31 cellular contexts compared by ENCODE assay signal in the genomic region with DNA sequence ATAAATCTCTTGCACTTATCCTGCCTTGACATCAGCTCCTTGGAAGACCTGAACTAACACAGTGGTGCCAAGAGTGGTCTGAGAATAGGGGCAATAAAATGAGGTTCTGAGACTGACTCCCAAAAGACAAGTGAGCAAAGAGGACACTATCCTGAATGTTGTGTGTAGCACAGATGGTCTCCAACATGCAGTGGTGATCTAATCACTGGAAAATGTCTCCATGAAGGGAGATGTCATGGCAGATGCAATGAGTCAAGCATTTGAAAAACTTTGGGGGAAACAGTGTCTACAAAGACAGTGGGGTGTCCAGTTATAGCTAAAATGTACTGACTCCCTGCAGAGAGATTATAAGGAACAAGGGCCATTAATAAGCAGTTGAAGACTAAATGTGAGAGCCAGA. TPM values are rescaled to one million over a fixed set of nuclear protein-coding genes. Genes with fewer than 3 reads are reported as not detected.
"Had no signal": no experiment of that assay in that cellular context is flagged by ENCODE, and none has a peak within 500 bp of the region (broad histone marks: within the 10 kb centered on the region; RNA-seq: fewer than 3 reads in every experiment).

No MANE protein-coding gene starts in this region.

- H3K9me3 ChIP-seq: breast epithelium, stomach, thyroid gland, upper lobe of left lung, vagina had no signal

- H3K36me3 ChIP-seq: breast epithelium, neural progenitor cell, right atrium auricular region, stomach, thyroid gland, upper lobe of left lung, vagina had no signal

- DNase-seq: activated CD4-positive, alpha-beta memory T cell treated with anti-CD3 and anti-CD28 coated beads for 36 hours; activated CD4-positive, alpha-beta T cell treated with anti-CD3 and anti-CD28 coated beads, Interleukin-2, amount 10 ng/mL, durations not matched to agents 24 days and 14 days; activated CD4-positive, CD25-positive, alpha-beta regulatory T cell treated with anti-CD3 and anti-CD28 coated beads, Interleukin-2, amount 50 U/mL, for 72 hours; activated CD8-positive, alpha-beta memory T cell treated with anti-CD3 and anti-CD28 coated beads, Interleukin-2, amount 50 U/mL, for 4 hours; activated effector memory CD4-positive, alpha-beta T cell treated with anti-CD3 and anti-CD28 coated beads, Interleukin-2, amount 50 U/mL, for 16 hours; activated naive CD4-positive, alpha-beta T cell treated with anti-CD3 and anti-CD28 coated beads, Interleukin-2, amount 10 ng/mL, durations not matched to agents 7 days and 5 days; activated naive CD8-positive, alpha-beta T cell treated with anti-CD3 and anti-CD28 coated beads, Interleukin-2, amount 10 ng/mL, durations not matched to agents 7 days and 5 days; activated T-cell treated with anti-CD3 and anti-CD28 coated beads, Interleukin-2, amount 50 U/mL, for 1 hour; dermis blood vessel endothelial cell; effector CD4-positive, alpha-beta T cell; foreskin fibroblast; head of caudate nucleus; hypothalamus; midbrain; natural killer cell; occipital lobe; stimulated activated CD4-positive, alpha-beta T cell treated with anti-CD3 and anti-CD28 coated beads, Interleukin-15, amount 100 ng/mL, for 24 hours; stimulated activated CD4-positive, alpha-beta T cell treated with anti-CD3 and anti-CD28 coated beads, Interleukin-2, amount 100 ng/mL, for 24 hours; stimulated activated naive B cell treated with anti-CD40 and anti-IgM and Interleukin-4, amounts not matched to agents 10 μg/mL and 1 μg/mL and 100 μg/mL, for 72 hours; stomach; T1000; thyroid gland; upper lobe of left lung had no signal

- H3K9me3 Mint-ChIP-seq: central memory CD8-positive, alpha-beta T cell; natural killer cell had no signal

- H3K27me3 ChIP-seq: breast epithelium, neural progenitor cell, right atrium auricular region, stomach, thyroid gland, upper lobe of left lung, vagina had no signal

- H3K4me1 Mint-ChIP-seq: activated CD4-positive, alpha-beta T cell treated with anti-CD3 and anti-CD28 coated beads, Interleukin-2, amount 10 ng/mL, durations not matched to agents 24 days and 14 days; activated naive CD4-positive, alpha-beta T cell treated with anti-CD3 and anti-CD28 coated beads, Interleukin-2, amount 10 ng/mL, durations not matched to agents 7 days and 5 days; activated naive CD8-positive, alpha-beta T cell treated with anti-CD3 and anti-CD28 coated beads, Interleukin-2, amount 10 ng/mL, durations not matched to agents 7 days and 5 days; central memory CD8-positive, alpha-beta T cell; natural killer cell; neural progenitor cell had no signal

- H3K27ac Mint-ChIP-seq: activated CD4-positive, alpha-beta memory T cell treated with anti-CD3 and anti-CD28 coated beads for 36 hours; activated CD4-positive, alpha-beta T cell treated with anti-CD3 and anti-CD28 coated beads, Interleukin-2, amount 10 ng/mL, durations not matched to agents 24 days and 14 days; activated naive CD4-positive, alpha-beta T cell treated with anti-CD3 and anti-CD28 coated beads, Interleukin-2, amount 10 ng/mL, durations not matched to agents 7 days and 5 days; activated naive CD8-positive, alpha-beta T cell treated with anti-CD3 and anti-CD28 coated beads, Interleukin-2, amount 10 ng/mL, durations not matched to agents 7 days and 5 days; activated T-helper 1 cell treated with anti-CD3 and anti-CD28 coated beads, Interleukin-12 subunit alpha, Interleukin-12 subunit beta, Interleukin-2, Interleukin-4 antibody, amounts not matched to agents 30 ng/mL and 10 ng/mL and 1 ng/mL, durations not matched to agents 14 hours and 24 hours and 36 hours; natural killer cell; neural progenitor cell; stimulated activated naive B cell treated with anti-CD40 and anti-IgM and Interleukin-4, amounts not matched to agents 10 μg/mL and 1 μg/mL and 100 μg/mL, for 72 hours had no signal

- H3K36me3 Mint-ChIP-seq: activated naive CD4-positive, alpha-beta T cell treated with anti-CD3 and anti-CD28 coated beads, Interleukin-2, amount 10 ng/mL, durations not matched to agents 7 days and 5 days; activated naive CD8-positive, alpha-beta T cell treated with anti-CD3 and anti-CD28 coated beads, Interleukin-2, amount 10 ng/mL, durations not matched to agents 7 days and 5 days; natural killer cell; stimulated activated naive B cell treated with anti-CD40 and anti-IgM and Interleukin-4, amounts not matched to agents 10 μg/mL and 1 μg/mL and 100 μg/mL, for 72 hours had no signal

- H3K4me3 ChIP-seq: breast epithelium, neural progenitor cell, right atrium auricular region, stomach, thyroid gland, upper lobe of left lung, vagina had no signal

- H3K4me1 ChIP-seq: breast epithelium, parathyroid adenoma, stomach, upper lobe of left lung, vagina had no signal

- H3K27ac ChIP-seq: breast epithelium, epithelial cell of prostate, neural progenitor cell, parathyroid adenoma, right atrium auricular region, stomach, thyroid gland, upper lobe of left lung, vagina had no signal

- H3K4me3 Mint-ChIP-seq: activated CD4-positive, alpha-beta memory T cell treated with anti-CD3 and anti-CD28 coated beads for 36 hours; activated CD4-positive, alpha-beta T cell treated with anti-CD3 and anti-CD28 coated beads, Interleukin-2, amount 10 ng/mL, durations not matched to agents 24 days and 14 days; activated naive CD4-positive, alpha-beta T cell treated with anti-CD3 and anti-CD28 coated beads, Interleukin-2, amount 10 ng/mL, durations not matched to agents 7 days and 5 days; activated naive CD8-positive, alpha-beta T cell treated with anti-CD3 and anti-CD28 coated beads, Interleukin-2, amount 10 ng/mL, durations not matched to agents 7 days and 5 days; activated T-helper 1 cell treated with anti-CD3 and anti-CD28 coated beads, Interleukin-12 subunit alpha, Interleukin-12 subunit beta, Interleukin-2, Interleukin-4 antibody, amounts not matched to agents 30 ng/mL and 10 ng/mL and 1 ng/mL, durations not matched to agents 14 hours and 24 hours and 36 hours; central memory CD8-positive, alpha-beta T cell; natural killer cell; neural progenitor cell; stimulated activated naive B cell treated with anti-CD40 and anti-IgM and Interleukin-4, amounts not matched to agents 10 μg/mL and 1 μg/mL and 100 μg/mL, for 72 hours had no signal

- ATAC-seq: natural killer cell; stimulated activated naive B cell treated with anti-CD40 and anti-IgM and Interleukin-4, amounts not matched to agents 10 μg/mL and 1 μg/mL and 100 μg/mL, for 72 hours had no signal

RNA-seq across cellular contexts. Expression of a gene that starts 25.9 kb away (rescaled TPM):
- total RNA-seq: activated CD4-positive, alpha-beta memory T cell treated with anti-CD3 and anti-CD28 coated beads for 36 hours; activated naive CD8-positive, alpha-beta T cell treated with anti-CD3 and anti-CD28 coated beads, Interleukin-2, amount 10 ng/mL, durations not matched to agents 7 days and 5 days had no signal
